ENCODE assay signal across 18 cellular contexts in the genomic region with DNA sequence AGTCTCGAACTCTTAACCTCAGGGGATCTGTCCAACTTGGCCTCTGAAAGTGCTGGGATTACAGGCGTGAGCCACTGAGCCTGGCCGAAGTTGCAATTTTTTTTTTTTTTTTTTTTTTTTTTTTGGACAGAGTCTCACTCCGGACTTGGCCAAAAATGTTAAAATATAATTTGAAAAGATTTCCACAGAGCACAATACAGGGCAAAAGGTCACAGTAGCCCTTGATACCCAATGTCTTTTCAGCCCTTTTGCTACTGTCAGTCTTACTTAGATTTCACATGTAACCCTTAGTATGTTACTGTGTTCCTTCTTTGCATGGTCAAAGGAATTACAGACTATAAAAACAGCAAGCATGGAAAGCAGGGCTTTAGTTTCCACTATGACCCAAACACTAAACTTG. TPM values are rescaled to one million over a fixed set of nuclear protein-coding genes. Genes with fewer than 3 reads are reported as not detected.
DNase-seq lines count a peak whose midpoint lies in the region; ATAC-seq and TF ChIP-seq lines count a peak whose summit lies in the region.
"Had no signal": no experiment of that assay in that cellular context is flagged by ENCODE, and none has a peak within 500 bp of the region (broad histone marks: within the 10 kb centered on the region; RNA-seq: fewer than 3 reads in every experiment).

No MANE protein-coding gene starts in this region.

- H3K27me3 Mint-ChIP-seq in H9 (ENCODE audit: low read depth), result peaks cover 2% of the 10 kb centered on the region; the same call in 1 of the 2 replicates

- H3K4me1 ChIP-seq in osteoblast (ENCODE audit: insufficient read depth, low read length) (no peaks in the 10 kb centered on the region), skeletal muscle tissue (ENCODE audit: control insufficient read depth in 3 of 3, insufficient read depth in 3 of 3, low read length in 3 of 3) (peaks cover 5 to 14% (median 10%) of the 10 kb centered on the region in 3 donors), H9 (ENCODE audit: insufficient read depth, low read length) (no peaks in the 10 kb centered on the region), prostate gland (replicated peaks) (no peaks in the 10 kb centered on the region)
- H3K4me1 ChIP-seq: A549, Caco-2 had no signal

- H2AK5ac ChIP-seq in H9 (ENCODE audit: insufficient read length, low read length), result no peak overlapping the region

- no peak overlapping the region for H3K14ac ChIP-seq in H9 (ENCODE audit: insufficient read depth, low read length)

- TF ChIP-seq CTCF in osteoblast (IDR thresholded peaks at IDR 0.05; ENCODE audit: extremely low read depth, low read depth, low read length) (no peak), H9 (conservative IDR thresholded peaks at IDR 0.05) (no peak), GM13977 (IDR thresholded peaks at IDR 0.05; ENCODE audit: extremely low read depth, insufficient read depth, missing control alignments) (no peak), prostate gland (IDR thresholded peaks at IDR 0.05) (no peak)

- H2BK5ac ChIP-seq in H9 (ENCODE audit: insufficient read length, low read length), result no peak overlapping the region

- ATAC-seq in Right ventricle myocardium inferior, result peak; percentile 34
- ATAC-seq: A549, GM23338, HCT116, HepG2 had no signal

- no peak overlapping the region for H2BK20ac ChIP-seq in H9 (ENCODE audit: low read depth, low read length, poor library complexity, severe bottlenecking)

- H4K20me1 ChIP-seq in osteoblast (ENCODE audit: insufficient read depth, low read length) (no peaks in the 10 kb centered on the region), H9 (ENCODE audit: control insufficient read depth, insufficient read depth, insufficient read length) (no peaks in the 10 kb centered on the region)

- DNase-seq in Right ventricle myocardium inferior (ENCODE audit: missing footprints), result no peak
- DNase-seq in cardiac septum (ENCODE audit: low spot score), result no peak
- peak; percentile 53 for DNase-seq in osteoblast (ENCODE audit: insufficient read length, low spot score, missing footprints)
- DNase-seq in H9, result no peak
- no peak for DNase-seq in GM13977 (ENCODE audit: low spot score)
- DNase-seq in prostate gland (ENCODE audit: low spot score), result no peak
- DNase-seq: AML-193; Caco-2; CD4-positive, alpha-beta T cell; HFFc6 had no signal

- H3K79me1 ChIP-seq in H9 (ENCODE audit: insufficient read depth, low read depth, low read length, poor library complexity, severe bottlenecking), result no peaks in the 10 kb centered on the region

- no peak overlapping the region for H2BK120ac ChIP-seq in H9 (ENCODE audit: low read depth, low read length, poor library complexity, severe bottlenecking)

- H3K56ac ChIP-seq in H9 (ENCODE audit: insufficient read length, low read depth, low read length), result no peak overlapping the region

- no peak overlapping the region for H3K4me2 ChIP-seq in osteoblast (ENCODE audit: insufficient read depth, low read length)
- H3K4me2 ChIP-seq in H9 (ENCODE audit: insufficient read depth, insufficient read length, low read length), result no peak overlapping the region
- H3K4me2 ChIP-seq: A549, GM23338 had no signal

- H3K4me3 Mint-ChIP-seq in H9, result no peak overlapping the region
- H3K4me3 Mint-ChIP-seq: CD4-positive, alpha-beta T cell; GM23338; HFFc6; IgD-negative memory B cell had no signal

- no peaks in the 10 kb centered on the region for H3K23me2 ChIP-seq in H9 (ENCODE audit: insufficient read length, low read depth, low read length, poor library complexity, severe bottlenecking)

- H3K27me3 ChIP-seq in osteoblast (ENCODE audit: insufficient read depth, low read length), result peaks cover 10% of the 10 kb centered on the region
- H3K27me3 ChIP-seq in skeletal muscle tissue (ENCODE audit: control insufficient read depth in 3 of 3, insufficient read depth in 3 of 3, low read length in 3 of 3), result no peaks in the 10 kb centered on the region
- H3K27me3 ChIP-seq in H9 (ENCODE audit: insufficient read depth, low read length), result no peaks in the 10 kb centered on the region
- H3K27me3 ChIP-seq in prostate gland (replicated peaks; ENCODE audit: insufficient read depth), result no peaks in the 10 kb centered on the region

- no peaks in the 10 kb centered on the region for H3K36me3 ChIP-seq in osteoblast (ENCODE audit: insufficient read depth, low read length)
- H3K36me3 ChIP-seq in skeletal muscle tissue (ENCODE audit: control insufficient read depth in 3 of 3, insufficient read depth in 3 of 3, low read length in 3 of 3), result peaks cover 0 to 4% (median 0%) of the 10 kb centered on the region in 3 donors
- H3K36me3 ChIP-seq in prostate gland, result no peaks in the 10 kb centered on the region

- H3K4me1 Mint-ChIP-seq in H9, result peaks cover 25 to 31% of the 10 kb centered on the region in 2 experiments
- H3K4me1 Mint-ChIP-seq: GM23338, IgD-negative memory B cell had no signal

- in situ Hi-C loops in GM13977 (cut with MboI; ENCODE audit: low pct_unique_long_range_greater_than_20kb, low sequenced_read_pairs, unreplicated experiment), result no loop called here

- no peak overlapping the region for H3K23ac ChIP-seq in H9 (ENCODE audit: insufficient read length, low read depth, low read length)

- no peak overlapping the region for H4K5ac ChIP-seq in H9 (ENCODE audit: insufficient read length, low read depth, low read length)

- no CpG with 5 or more reads among the region's 4 CpGs for WGBS in H9 (ENCODE audit: extremely low coverage, insufficient read length, low lambda C conversion rate)
- 81% methylated on average over 4 of the region's 4 CpGs for WGBS in prostate gland

- H3T11ph ChIP-seq in H9 (ENCODE audit: low read length), result no peak overlapping the region

- H3K9me3 ChIP-seq in osteoblast (ENCODE audit: low read depth, low read length) (no peaks in the 10 kb centered on the region), skeletal muscle tissue (ENCODE audit: control insufficient read depth in 3 of 3, low read length in 3 of 3) (no peaks in the 10 kb centered on the region), H9 (ENCODE audit: control insufficient read depth, low read depth, low read length) (no peaks in the 10 kb centered on the region), prostate gland (no peaks in the 10 kb centered on the region)
- H3K9me3 ChIP-seq: A549, Caco-2 had no signal

- no peak overlapping the region for H3K9ac ChIP-seq in skeletal muscle tissue (ENCODE audit: low read depth in 1 of 3, low read length in 3 of 3)
- no peak overlapping the region for H3K9ac ChIP-seq in H9 (ENCODE audit: extremely low read depth, insufficient read length, low read length)

- H4K91ac ChIP-seq in H9 (ENCODE audit: insufficient read length, low read depth, low read length), result no peak overlapping the region

- no peak overlapping the region for H3K27ac Mint-ChIP-seq in H9
- H3K27ac Mint-ChIP-seq: CD4-positive, alpha-beta T cell; GM23338; HFFc6; IgD-negative memory B cell had no signal

- H3K36me3 Mint-ChIP-seq in H9 (ENCODE audit: insufficient read depth in 1 of 3, low read depth in 3 of 3), result peaks cover 0 to 11% (median 4%) of the 10 kb centered on the region in 3 experiments; a peak in 5 of 7 replicates
- H3K36me3 Mint-ChIP-seq: IgD-negative memory B cell had no signal

- H3K79me2 ChIP-seq in osteoblast (ENCODE audit: insufficient read depth, low read length) (no peaks in the 10 kb centered on the region), H9 (ENCODE audit: insufficient read depth, low read length) (no peaks in the 10 kb centered on the region)

- no peak overlapping the region for H4K8ac ChIP-seq in H9 (replicated peaks; ENCODE audit: insufficient read length, low read depth, low read length)

- intact Hi-C loops in Right ventricle myocardium inferior (cut with DNase I) (no loop called here), cardiac septum (cut with DNase I) (no loop called here), prostate gland (cut with DNase I) (no loop called here)

- no peak for TF ChIP-seq POLR2A in prostate gland (IDR thresholded peaks at IDR 0.05)

- H3K4me3 ChIP-seq in osteoblast (ENCODE audit: insufficient read depth, low read length), result no peak overlapping the region
- no peak overlapping the region for H3K4me3 ChIP-seq in skeletal muscle tissue (ENCODE audit: low read length in 3 of 3)
- no peak overlapping the region for H3K4me3 ChIP-seq in prostate gland
- H3K4me3 ChIP-seq: A549, GM23338 had no signal

- H2AFZ ChIP-seq in osteoblast (ENCODE audit: low read length) (no peak overlapping the region), H9 (ENCODE audit: low read length) (no peak overlapping the region)
- H2AFZ ChIP-seq: GM23338 had no signal

- H3K4ac ChIP-seq in H9 (ENCODE audit: low read depth, low read length), result no peak overlapping the region

- no peak overlapping the region for H3K27ac ChIP-seq in osteoblast (ENCODE audit: low read depth, low read length)
- H3K27ac ChIP-seq in skeletal muscle tissue (ENCODE audit: low read depth, low read length), result peak overlapping the region; percentile 22
- H3K27ac ChIP-seq in H9 (ENCODE audit: insufficient read length, low read depth, low read length), result no peak overlapping the region
- no peak overlapping the region for H3K27ac ChIP-seq in prostate gland
- H3K27ac ChIP-seq: 22Rv1, A549, C4-2B had no signal

- peaks cover 11 to 13% of the 10 kb centered on the region in 2 experiments; a peak in 2 of 5 replicates for H3K9me3 Mint-ChIP-seq in H9
- H3K9me3 Mint-ChIP-seq: CD4-positive, alpha-beta T cell; HFFc6; IgD-negative memory B cell had no signal

- H3K18ac ChIP-seq in H9 (ENCODE audit: insufficient read length, low read depth, low read length), result no peak overlapping the region

- H2BK15ac ChIP-seq in H9 (ENCODE audit: low read depth, low read length), result no peak overlapping the region

- no peak overlapping the region for H2BK12ac ChIP-seq in H9 (ENCODE audit: insufficient read length, low read depth, low read length)

RNA-seq across cellular contexts. Expression of a gene that starts 42.5 kb away (rescaled TPM):
- total RNA-seq in Right ventricle myocardium inferior (112 TPM), cardiac septum (164 TPM), osteoblast (21.7 and 24.2 TPM in 2 replicates), skeletal muscle tissue (9.4 TPM), H9 (2021) (27.0 and 29.4 TPM in 2 replicates), prostate gland (10 to 100 TPM; 16.1 to 17.2 TPM)
